In the genomic region with DNA sequence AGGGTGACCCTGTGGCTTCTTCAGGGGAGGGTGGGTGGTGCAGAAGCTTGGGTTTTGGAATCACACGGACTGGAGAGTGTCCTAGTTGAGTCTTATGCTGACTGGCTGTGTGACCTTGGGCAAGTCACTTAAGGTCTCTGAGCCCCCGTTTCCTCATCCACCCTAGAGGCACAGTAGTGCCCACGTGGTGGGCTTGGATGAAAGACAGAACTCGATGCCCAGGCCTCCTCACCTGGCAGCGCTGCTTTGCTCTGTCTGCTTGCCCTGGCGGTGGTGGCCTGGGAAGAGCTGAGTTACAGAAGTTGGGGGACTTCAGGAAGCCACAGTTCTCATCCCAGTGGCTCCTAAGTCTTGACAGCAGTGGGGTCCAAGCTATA, we compare ENCODE assay signal across 21 cellular contexts.
DNase-seq lines count a peak whose midpoint lies in the region; ATAC-seq, FAIRE-seq and TF ChIP-seq lines count a peak whose summit lies in the region.
"Had no signal": no experiment of that assay in that cellular context is flagged by ENCODE, and none has a peak within 500 bp of the region (broad histone marks: within the 10 kb centered on the region; RNA-seq: fewer than 3 reads in every experiment).

No MANE protein-coding gene starts in this region.

- intact Hi-C loops in Panc1 (cut with micrococcal nuclease; ENCODE audit: unreplicated experiment) (no loop called here), HepG2 (cut with micrococcal nuclease; ENCODE audit: unreplicated experiment) (loop anchor here (10.0 kb wide), 2 partner anchors 95 to 175 kb away; a partner anchor contains a TSS)

- H3K4me2 ChIP-seq in A549 (no peak overlapping the region), HepG2 (ENCODE audit: low read depth, low read length) (no peak overlapping the region), osteoblast (ENCODE audit: insufficient read depth, low read length) (no peak overlapping the region)

- peaks cover 68% of the 10 kb centered on the region for H3K4me1 ChIP-seq in A549
- peaks cover 29% of the 10 kb centered on the region for H3K4me1 ChIP-seq in Panc1 (ENCODE audit: control insufficient read depth, insufficient read depth, low read length)
- peaks cover 56% of the 10 kb centered on the region for H3K4me1 ChIP-seq in HepG2 (ENCODE audit: insufficient read depth, low read length)
- H3K4me1 ChIP-seq in osteoblast (ENCODE audit: insufficient read depth, low read length) = peaks cover 16% of the 10 kb centered on the region

- 84% methylated on average over 6 of the region's 6 CpGs for WGBS in A549 (ENCODE audit: missing lambda C conversion rate)
- 40% methylated on average over 2 of the region's 6 CpGs for WGBS in HepG2 (ENCODE audit: low lambda C conversion rate)

- TF ChIP-seq EP300 in A549 (IDR thresholded peaks at IDR 0.05) (no peak), HepG2 (IDR thresholded peaks at IDR 0.05; ENCODE audit: low read depth in 2 of 2, low read length in 2 of 2) (no peak), HepG2 (CRISPR knock-in tag; IDR thresholded peaks at IDR 0.05; ENCODE audit: borderline replicate concordance) (no peak)

- no peak for FAIRE-seq in A549 (lab: Jason Lieb, UNC)
- FAIRE-seq in HepG2 (lab: Jason Lieb, UNC) = no peak
- FAIRE-seq: A204.1, GM12892 had no signal

- TF ChIP-seq RAD21 in A549 (conservative IDR thresholded peaks at IDR 0.05 in 1 of 2, IDR thresholded peaks at IDR 0.05 in 1 of 2) = no peak
- no peak for TF ChIP-seq RAD21 in HepG2 (CRISPR knock-in tag; IDR thresholded peaks at IDR 0.05)

- no peaks in the 10 kb centered on the region for H3K36me3 ChIP-seq in Panc1 (ENCODE audit: control insufficient read depth, insufficient read depth, low read length)
- no peaks in the 10 kb centered on the region for H3K36me3 ChIP-seq in HepG2 (replicated peaks in 1 of 2; ENCODE audit: control insufficient read depth in 1 of 2, insufficient read depth in 2 of 2, low read length in 2 of 2)
- no peaks in the 10 kb centered on the region for H3K36me3 ChIP-seq in osteoblast (ENCODE audit: insufficient read depth, low read length)
- H3K36me3 ChIP-seq: BE2C had no signal

- no peak overlapping the region for H3K9ac ChIP-seq in HepG2 (ENCODE audit: insufficient read depth, low read depth, low read length)

- TF ChIP-seq CTCF in A549 (IDR thresholded peaks at IDR 0.05) (no peak), Panc1 (IDR thresholded peaks at IDR 0.05) (no peak), HepG2 (CRISPR knock-in tag; IDR thresholded peaks at IDR 0.05) (no peak), osteoblast (IDR thresholded peaks at IDR 0.05; ENCODE audit: extremely low read depth, low read depth, low read length) (no peak), GM20000 (IDR thresholded peaks at IDR 0.05; ENCODE audit: extremely low read depth, missing control alignments) (no peak)

- peak overlapping the region; percentile 98 to 99 for H3K27ac ChIP-seq in A549
- H3K27ac ChIP-seq in Panc1 (ENCODE audit: low read length) = peak overlapping the region; percentile 76; the same call in 1 of the 2 replicates
- no peak overlapping the region for H3K27ac ChIP-seq in HepG2 (ENCODE audit: extremely low read length, insufficient read depth, low read length)
- H3K27ac ChIP-seq in osteoblast (ENCODE audit: low read depth, low read length) = no peak overlapping the region

- ATAC-seq in A549 (no peak), Panc1 (no peak), HepG2 (no peak)
- ATAC-seq: GM23338 had no signal

- H3K4me3 ChIP-seq in A549 (no peak overlapping the region), Panc1 (ENCODE audit: low read depth in 2 of 2, low read length in 2 of 2) (no peak overlapping the region), HepG2 (replicated peaks in 1 of 3; ENCODE audit: insufficient read depth in 1 of 3, low read depth in 2 of 3, low read length in 3 of 3) (no peak overlapping the region), osteoblast (ENCODE audit: insufficient read depth, low read length) (no peak overlapping the region)
- H3K4me3 ChIP-seq: GM23338 had no signal

- H3K27me3 ChIP-seq in Panc1 (ENCODE audit: control insufficient read depth, insufficient read depth, low read length) (no peaks in the 10 kb centered on the region), HepG2 (ENCODE audit: control insufficient read depth in 1 of 2, insufficient read depth in 2 of 2, low read length in 2 of 2) (peaks cover 4 to 13% of the 10 kb centered on the region in 2 experiments; a peak in 2 of 5 replicates), osteoblast (ENCODE audit: insufficient read depth, low read length) (no peaks in the 10 kb centered on the region)
- H3K27me3 ChIP-seq: BE2C had no signal

- H3K9me3 ChIP-seq in A549 (no peaks in the 10 kb centered on the region), Panc1 (ENCODE audit: control insufficient read depth, insufficient read depth, low read depth, low read length) (no peaks in the 10 kb centered on the region), HepG2 (ENCODE audit: low read length) (no peaks in the 10 kb centered on the region), osteoblast (ENCODE audit: low read depth, low read length) (no peaks in the 10 kb centered on the region)
- H3K9me3 ChIP-seq: BE2C had no signal

- no peaks in the 10 kb centered on the region for H4K20me1 ChIP-seq in HepG2 (ENCODE audit: insufficient read depth, low read length)
- H4K20me1 ChIP-seq in osteoblast (ENCODE audit: insufficient read depth, low read length) = no peaks in the 10 kb centered on the region

- DNase-seq in A549 (ENCODE audit: low read depth in 1 of 2, low spot score in 1 of 2) (no peak), Panc1 (ENCODE audit: low read depth, low spot score) (no peak), HepG2 (ENCODE audit: low spot score) (no peak), osteoblast (ENCODE audit: insufficient read length, low spot score, missing footprints) (peak; percentile 54), GM20000 (ENCODE audit: low spot score) (no peak), AG08395 (ENCODE audit: low spot score) (no peak), dermis blood vessel endothelial cell (no peak)
- DNase-seq: BE2C; CD4-positive, CD25-positive, alpha-beta regulatory T cell; DND-41; HCEC 1CT; Karpas-422; MV-4-11; NCI-H1105 treated with DMSO at 0.1 percent for 48 hours; NCI-H2081 treated with DMSO at 0.1 percent for 48 hours; NCI-H526; OCI-M1; SHP77 had no signal

- TF ChIP-seq POLR2A in A549 (IDR thresholded peaks at IDR 0.05; ENCODE audit: low read length) = no peak
- no peak for TF ChIP-seq POLR2A in HepG2 (IDR thresholded peaks at IDR 0.05; ENCODE audit: insufficient read depth in 1 of 2, low read depth in 2 of 2, low read length in 2 of 2)

- H3K79me2 ChIP-seq in HepG2 (ENCODE audit: insufficient read depth, low read length) (no peaks in the 10 kb centered on the region), osteoblast (ENCODE audit: insufficient read depth, low read length) (no peaks in the 10 kb centered on the region)

- in situ Hi-C loops in Panc1 (cut with HindIII; ENCODE audit: low pct_unique_long_range_greater_than_20kb, low sequenced_read_pairs) = no loop called here
- in situ Hi-C loops in HepG2 (cut with HindIII; ENCODE audit: extremely low pct_ligation_motif_present, low pct_unique_long_range_greater_than_20kb) = no loop called here

- POLR2A ChIA-PET in A549 (lab: Yijun Ruan, JAX) = no interaction called here
- POLR2A ChIA-PET in Panc1 (lab: Charles Lee) = no interaction called here
- POLR2A ChIA-PET in HepG2 (lab: Yijun Ruan, JAX) = no interaction called here

- H2AFZ ChIP-seq in HepG2 (ENCODE audit: low read length) (no peak overlapping the region), osteoblast (ENCODE audit: low read length) (no peak overlapping the region)
- H2AFZ ChIP-seq: GM23338 had no signal

- CTCF ChIA-PET in A549 (lab: Yijun Ruan, JAX) (interaction anchor here (0.6 to 1.6 kb wide), 3 partner anchors 20 to 275 kb away, joined by 3 to 4 read pairs (median 3); no protein-coding TSS in a partner anchor), Panc1 (lab: Charles Lee) (no interaction called here), HepG2 (lab: Yijun Ruan, JAX; ENCODE audit: low intra/inter-chr PET ratio, low total read pairs) (no interaction called here)

- BruUV-seq in Panc1 (replicated peaks; lab: Mats Ljungman, UMichigan) = no TSS peak
- no TSS peak for BruUV-seq in HepG2 (replicated peaks; lab: Mats Ljungman, UMichigan)

TF ChIP-seq in A549, 52 proteins besides CTCF, POLR2A, EP300 and RAD21:
- TF ChIP-seq NPAS2 (CRISPR knock-in tag; IDR thresholded peaks at IDR 0.05; ENCODE audit: borderline replicate concordance) = no peak
- no peak for TF ChIP-seq HOXA7 (CRISPR knock-in tag; IDR thresholded peaks at IDR 0.05)
- no peak for TF ChIP-seq MAZ (IDR thresholded peaks at IDR 0.05; ENCODE audit: borderline replicate concordance, low read depth, low read length)
- no peak for TF ChIP-seq RFX5 (IDR thresholded peaks at IDR 0.05)
- TF ChIP-seq ZFP36 (IDR thresholded peaks at IDR 0.05; ENCODE audit: borderline replicate concordance, partially characterized antibody) = peak; percentile 24
- TF ChIP-seq, protein P1, sequence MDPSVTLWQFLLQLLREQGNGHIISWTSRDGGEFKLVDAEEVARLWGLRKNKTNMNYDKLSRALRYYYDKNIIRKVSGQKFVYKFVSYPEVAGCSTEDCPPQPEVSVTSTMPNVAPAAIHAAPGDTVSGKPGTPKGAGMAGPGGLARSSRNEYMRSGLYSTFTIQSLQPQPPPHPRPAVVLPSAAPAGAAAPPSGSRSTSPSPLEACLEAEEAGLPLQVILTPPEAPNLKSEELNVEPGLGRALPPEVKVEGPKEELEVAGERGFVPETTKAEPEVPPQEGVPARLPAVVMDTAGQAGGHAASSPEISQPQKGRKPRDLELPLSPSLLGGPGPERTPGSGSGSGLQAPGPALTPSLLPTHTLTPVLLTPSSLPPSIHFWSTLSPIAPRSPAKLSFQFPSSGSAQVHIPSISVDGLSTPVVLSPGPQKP (IDR thresholded peaks at IDR 0.05; ENCODE audit: low read depth, low read length) = no peak

TF ChIP-seq in HepG2, 621 proteins besides CTCF, POLR2A, EP300 and RAD21:
- TF ChIP-seq ZNF432 (CRISPR knock-in tag; IDR thresholded peaks at IDR 0.05; ENCODE audit: borderline replicate concordance) = no peak
- TF ChIP-seq ZNF768 (CRISPR knock-in tag; IDR thresholded peaks at IDR 0.05) = peak; percentile 93
TF ChIP-seq in HepG2: peak in this region for 1.

Comparison
In these comparisons a context has a peak if more than half of its experiments do, and no peak if none do; other contexts are left out.
1. H3K27ac ChIP-seq: peak in A549 (2 of 2) and Panc1 (single experiment); none in HepG2 (single experiment) and osteoblast (single experiment).